10 cellular contexts compared by ENCODE assay signal in genomic region chr17:74478369-74479100, GRCh38.
A peak's percentile ranks its signal among the peaks of the same experiment; 100 is the strongest.
DNase-seq lines count a peak whose midpoint lies in the region; ATAC-seq lines count a peak whose summit lies in the region.
"Had no signal": no experiment of that assay in that cellular context is flagged by ENCODE, and none has a peak within 500 bp of the region (broad histone marks: within the 10 kb centered on the region; RNA-seq: fewer than 3 reads in every experiment).

No MANE protein-coding gene starts in this region.

- peaks cover 59% of the 10 kb centered on the region for H3K4me1 Mint-ChIP-seq in dendritic cell treated with granulocyte-macrophage colony-stimulating factor and Interleukin-4, amounts not matched to agents 40 ng/mL and 50 ng/mL, for 4 days (ENCODE audit: low read depth)
- peaks cover 21 to 24% of the 10 kb centered on the region in 2 donors for H3K4me1 Mint-ChIP-seq in stimulated activated naive B cell treated with anti-CD40 and anti-IgM and Interleukin-4, amounts not matched to agents 10 μg/mL and 1 μg/mL and 100 μg/mL, for 72 hours

- peak overlapping the region; percentile 10 for H3K4me3 Mint-ChIP-seq in dendritic cell treated with granulocyte-macrophage colony-stimulating factor and Interleukin-4, amounts not matched to agents 40 ng/mL and 50 ng/mL, for 4 days
- H3K4me3 Mint-ChIP-seq in stimulated activated naive B cell treated with anti-CD40 and anti-IgM and Interleukin-4, amounts not matched to agents 10 μg/mL and 1 μg/mL and 100 μg/mL, for 72 hours = peak overlapping the region in 1 of 2 donors; percentile 26

- H3K27ac Mint-ChIP-seq in dendritic cell treated with granulocyte-macrophage colony-stimulating factor and Interleukin-4, amounts not matched to agents 40 ng/mL and 50 ng/mL, for 4 days = peak overlapping the region; percentile 71
- no peak overlapping the region for H3K27ac Mint-ChIP-seq in stimulated activated naive B cell treated with anti-CD40 and anti-IgM and Interleukin-4, amounts not matched to agents 10 μg/mL and 1 μg/mL and 100 μg/mL, for 72 hours

- intact Hi-C loops in dendritic cell treated with granulocyte-macrophage colony-stimulating factor and Interleukin-4, amounts not matched to agents 40 ng/mL and 50 ng/mL, for 4 days (cut with micrococcal nuclease) = no loop called here

- peak; percentile 83 to 92 for ATAC-seq in stimulated activated naive B cell treated with anti-CD40 and anti-IgM and Interleukin-4, amounts not matched to agents 10 μg/mL and 1 μg/mL and 100 μg/mL, for 72 hours (replicated peaks)
- no peak for ATAC-seq in GM18511 (IDR thresholded peaks at IDR 0.05; ENCODE audit: unreplicated experiment)

- peaks cover 11% of the 10 kb centered on the region for H3K9me3 Mint-ChIP-seq in dendritic cell treated with granulocyte-macrophage colony-stimulating factor and Interleukin-4, amounts not matched to agents 40 ng/mL and 50 ng/mL, for 4 days
- peaks cover 9 to 12% of the 10 kb centered on the region in 2 donors for H3K9me3 Mint-ChIP-seq in stimulated activated naive B cell treated with anti-CD40 and anti-IgM and Interleukin-4, amounts not matched to agents 10 μg/mL and 1 μg/mL and 100 μg/mL, for 72 hours

- peak; percentile 32 for DNase-seq in activated T-cell treated with anti-CD3 and anti-CD28 coated beads for 4 hours
- no peak for DNase-seq in activated T-cell treated with anti-CD3 and anti-CD28 coated beads, Interleukin-2, amount 50 U/mL, for 1 hour
- peak; percentile 80 for DNase-seq in RPMI8226
- peak; percentile 21 for DNase-seq in stimulated activated naive B cell treated with anti-CD40 and anti-IgM and Interleukin-4, amounts not matched to agents 10 μg/mL and 1 μg/mL and 100 μg/mL, for 72 hours
- no peak for DNase-seq in NCI-H1092 (lab: John Stamatoyannopoulos, UW)
- DNase-seq in kidney tubule cell (ENCODE audit: low spot score) = no peak
- DNase-seq: effector CD4-positive, alpha-beta T cell; NCI-H526 had no signal

- H3K27me3 Mint-ChIP-seq in dendritic cell treated with granulocyte-macrophage colony-stimulating factor and Interleukin-4, amounts not matched to agents 40 ng/mL and 50 ng/mL, for 4 days = peaks cover 5% of the 10 kb centered on the region
- peaks cover 0 to 4% of the 10 kb centered on the region in 2 donors for H3K27me3 Mint-ChIP-seq in stimulated activated naive B cell treated with anti-CD40 and anti-IgM and Interleukin-4, amounts not matched to agents 10 μg/mL and 1 μg/mL and 100 μg/mL, for 72 hours

- H3K36me3 Mint-ChIP-seq in dendritic cell treated with granulocyte-macrophage colony-stimulating factor and Interleukin-4, amounts not matched to agents 40 ng/mL and 50 ng/mL, for 4 days (ENCODE audit: low read depth) = peaks cover 86% of the 10 kb centered on the region
- peaks cover 9 to 24% of the 10 kb centered on the region in 2 donors for H3K36me3 Mint-ChIP-seq in stimulated activated naive B cell treated with anti-CD40 and anti-IgM and Interleukin-4, amounts not matched to agents 10 μg/mL and 1 μg/mL and 100 μg/mL, for 72 hours

Comparison
In these comparisons a context has a peak if more than half of its experiments do, and no peak if none do; other contexts are left out.
1. DNase-seq: peak in activated T-cell treated with anti-CD3 and anti-CD28 coated beads for 4 hours (single experiment), RPMI8226 (single experiment) and stimulated activated naive B cell treated with anti-CD40 and anti-IgM and Interleukin-4, amounts not matched to agents 10 μg/mL and 1 μg/mL and 100 μg/mL, for 72 hours (single experiment); none in activated T-cell treated with anti-CD3 and anti-CD28 coated beads, Interleukin-2, amount 50 U/mL, for 1 hour (single experiment), NCI-H1092 (single experiment) and kidney tubule cell (single experiment).